In genomic region chr6:17429381-17430061, GRCh38 we compare ENCODE assay signal across 1 cellular context.
TF ChIP-seq lines count a peak whose summit lies in the region.

No MANE protein-coding gene starts in this region.

TF ChIP-seq in HEK293, 187 proteins besides CTCF, POLR2A, EP300 and RAD21 (continued from another document):
- TF ChIP-seq ZNF335 (tag by site-specific recombination; conservative IDR thresholded peaks at IDR 0.05) (peak; percentile 57), ZNF16 (tag by site-specific recombination; IDR thresholded peaks at IDR 0.05; ENCODE audit: low read depth) (no peak), ZNF157 (tag by site-specific recombination; IDR thresholded peaks at IDR 0.05) (no peak), ZNF707 (tag by site-specific recombination; IDR thresholded peaks at IDR 0.05) (no peak), ZNF121 (tag by site-specific recombination; IDR thresholded peaks at IDR 0.05) (no peak), OSR2 (tag by site-specific recombination; IDR thresholded peaks at IDR 0.05) (no peak), SCRT1 (tag by site-specific recombination; IDR thresholded peaks at IDR 0.05; ENCODE audit: borderline replicate concordance) (peak; percentile 81), ZNF175 (tag by site-specific recombination; IDR thresholded peaks at IDR 0.05) (no peak), ZBTB7A (tag by site-specific recombination; IDR thresholded peaks at IDR 0.05; ENCODE audit: low read depth) (no peak), ZFP41 (tag by site-specific recombination; IDR thresholded peaks at IDR 0.05; ENCODE audit: borderline replicate concordance) (no peak), ZFP69B (tag by site-specific recombination; IDR thresholded peaks at IDR 0.05) (no peak), KLF9 (tag by site-specific recombination; IDR thresholded peaks at IDR 0.05; ENCODE audit: low read depth) (no peak), ZNF514 (tag by site-specific recombination; IDR thresholded peaks at IDR 0.05) (no peak), ZNF423 (tag by site-specific recombination; IDR thresholded peaks at IDR 0.05) (no peak), KLF10 (tag by site-specific recombination; IDR thresholded peaks at IDR 0.05) (no peak), ZNF202 (tag by site-specific recombination; IDR thresholded peaks at IDR 0.05; ENCODE audit: borderline replicate concordance) (no peak), SCRT2 (tag by site-specific recombination; IDR thresholded peaks at IDR 0.05) (peak; percentile 97), GFI1B (tag by site-specific recombination; IDR thresholded peaks at IDR 0.05) (no peak), ZNF791 (tag by site-specific recombination; IDR thresholded peaks at IDR 0.05) (no peak), ZNF629 (tag by site-specific recombination; IDR thresholded peaks at IDR 0.05) (peak; percentile 24; the same call in 1 of the 2 replicates), ZNF366 (tag by site-specific recombination; conservative IDR thresholded peaks at IDR 0.05) (peak; percentile 63), ZNF658 (tag by site-specific recombination; IDR thresholded peaks at IDR 0.05) (no peak), ZNF548 (tag by site-specific recombination; IDR thresholded peaks at IDR 0.05) (no peak), ZNF23 (tag by site-specific recombination; IDR thresholded peaks at IDR 0.05; ENCODE audit: borderline replicate concordance) (no peak), SETDB1 (IDR thresholded peaks at IDR 0.05; ENCODE audit: insufficient read length, low read length) (no peak), ZNF26 (tag by site-specific recombination; IDR thresholded peaks at IDR 0.05) (no peak), ZNF211 (tag by site-specific recombination; IDR thresholded peaks at IDR 0.05; ENCODE audit: low read depth) (no peak), ZNF624 (tag by site-specific recombination; IDR thresholded peaks at IDR 0.05) (no peak), ZNF48 (tag by site-specific recombination; IDR thresholded peaks at IDR 0.05) (no peak), ZNF350 (tag by site-specific recombination; IDR thresholded peaks at IDR 0.05) (no peak), ZNF239 (tag by site-specific recombination; IDR thresholded peaks at IDR 0.05) (no peak), ZNF670 (tag by site-specific recombination; IDR thresholded peaks at IDR 0.05; ENCODE audit: low read depth) (no peak), ZNF266 (tag by site-specific recombination; IDR thresholded peaks at IDR 0.05; ENCODE audit: low read depth) (no peak), PRDM6 (tag by site-specific recombination; IDR thresholded peaks at IDR 0.05) (peak; percentile 56), ZNF785 (tag by site-specific recombination; IDR thresholded peaks at IDR 0.05) (no peak), ZNF184 (tag by site-specific recombination; IDR thresholded peaks at IDR 0.05) (no peak)
- TF ChIP-seq, protein P1, sequence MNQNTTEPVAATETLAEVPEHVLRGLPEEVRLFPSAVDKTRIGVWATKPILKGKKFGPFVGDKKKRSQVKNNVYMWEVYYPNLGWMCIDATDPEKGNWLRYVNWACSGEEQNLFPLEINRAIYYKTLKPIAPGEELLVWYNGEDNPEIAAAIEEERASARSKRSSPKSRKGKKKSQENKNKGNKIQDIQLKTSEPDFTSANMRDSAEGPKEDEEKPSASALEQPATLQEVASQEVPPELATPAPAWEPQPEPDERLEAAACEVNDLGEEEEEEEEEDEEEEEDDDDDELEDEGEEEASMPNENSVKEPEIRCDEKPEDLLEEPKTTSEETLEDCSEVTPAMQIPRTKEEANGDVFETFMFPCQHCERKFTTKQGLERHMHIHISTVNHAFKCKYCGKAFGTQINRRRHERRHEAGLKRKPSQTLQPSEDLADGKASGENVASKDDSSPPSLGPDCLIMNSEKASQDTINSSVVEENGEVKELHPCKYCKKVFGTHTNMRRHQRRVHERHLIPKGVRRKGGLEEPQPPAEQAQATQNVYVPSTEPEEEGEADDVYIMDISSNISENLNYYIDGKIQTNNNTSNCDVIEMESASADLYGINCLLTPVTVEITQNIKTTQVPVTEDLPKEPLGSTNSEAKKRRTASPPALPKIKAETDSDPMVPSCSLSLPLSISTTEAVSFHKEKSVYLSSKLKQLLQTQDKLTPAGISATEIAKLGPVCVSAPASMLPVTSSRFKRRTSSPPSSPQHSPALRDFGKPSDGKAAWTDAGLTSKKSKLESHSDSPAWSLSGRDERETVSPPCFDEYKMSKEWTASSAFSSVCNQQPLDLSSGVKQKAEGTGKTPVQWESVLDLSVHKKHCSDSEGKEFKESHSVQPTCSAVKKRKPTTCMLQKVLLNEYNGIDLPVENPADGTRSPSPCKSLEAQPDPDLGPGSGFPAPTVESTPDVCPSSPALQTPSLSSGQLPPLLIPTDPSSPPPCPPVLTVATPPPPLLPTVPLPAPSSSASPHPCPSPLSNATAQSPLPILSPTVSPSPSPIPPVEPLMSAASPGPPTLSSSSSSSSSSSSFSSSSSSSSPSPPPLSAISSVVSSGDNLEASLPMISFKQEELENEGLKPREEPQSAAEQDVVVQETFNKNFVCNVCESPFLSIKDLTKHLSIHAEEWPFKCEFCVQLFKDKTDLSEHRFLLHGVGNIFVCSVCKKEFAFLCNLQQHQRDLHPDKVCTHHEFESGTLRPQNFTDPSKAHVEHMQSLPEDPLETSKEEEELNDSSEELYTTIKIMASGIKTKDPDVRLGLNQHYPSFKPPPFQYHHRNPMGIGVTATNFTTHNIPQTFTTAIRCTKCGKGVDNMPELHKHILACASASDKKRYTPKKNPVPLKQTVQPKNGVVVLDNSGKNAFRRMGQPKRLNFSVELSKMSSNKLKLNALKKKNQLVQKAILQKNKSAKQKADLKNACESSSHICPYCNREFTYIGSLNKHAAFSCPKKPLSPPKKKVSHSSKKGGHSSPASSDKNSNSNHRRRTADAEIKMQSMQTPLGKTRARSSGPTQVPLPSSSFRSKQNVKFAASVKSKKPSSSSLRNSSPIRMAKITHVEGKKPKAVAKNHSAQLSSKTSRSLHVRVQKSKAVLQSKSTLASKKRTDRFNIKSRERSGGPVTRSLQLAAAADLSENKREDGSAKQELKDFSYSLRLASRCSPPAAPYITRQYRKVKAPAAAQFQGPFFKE (tag by site-specific recombination; IDR thresholded peaks at IDR 0.05; ENCODE audit: borderline replicate concordance) = no peak
- TF ChIP-seq, protein P2, sequence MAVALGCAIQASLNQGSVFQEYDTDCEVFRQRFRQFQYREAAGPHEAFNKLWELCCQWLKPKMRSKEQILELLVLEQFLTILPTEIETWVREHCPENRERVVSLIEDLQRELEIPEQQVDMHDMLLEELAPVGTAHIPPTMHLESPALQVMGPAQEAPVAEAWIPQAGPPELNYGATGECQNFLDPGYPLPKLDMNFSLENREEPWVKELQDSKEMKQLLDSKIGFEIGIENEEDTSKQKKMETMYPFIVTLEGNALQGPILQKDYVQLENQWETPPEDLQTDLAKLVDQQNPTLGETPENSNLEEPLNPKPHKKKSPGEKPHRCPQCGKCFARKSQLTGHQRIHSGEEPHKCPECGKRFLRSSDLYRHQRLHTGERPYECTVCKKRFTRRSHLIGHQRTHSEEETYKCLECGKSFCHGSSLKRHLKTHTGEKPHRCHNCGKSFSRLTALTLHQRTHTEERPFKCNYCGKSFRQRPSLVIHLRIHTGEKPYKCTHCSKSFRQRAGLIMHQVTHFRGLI (tag by site-specific recombination; IDR thresholded peaks at IDR 0.05) = no peak
- TF ChIP-seq, protein P3, sequence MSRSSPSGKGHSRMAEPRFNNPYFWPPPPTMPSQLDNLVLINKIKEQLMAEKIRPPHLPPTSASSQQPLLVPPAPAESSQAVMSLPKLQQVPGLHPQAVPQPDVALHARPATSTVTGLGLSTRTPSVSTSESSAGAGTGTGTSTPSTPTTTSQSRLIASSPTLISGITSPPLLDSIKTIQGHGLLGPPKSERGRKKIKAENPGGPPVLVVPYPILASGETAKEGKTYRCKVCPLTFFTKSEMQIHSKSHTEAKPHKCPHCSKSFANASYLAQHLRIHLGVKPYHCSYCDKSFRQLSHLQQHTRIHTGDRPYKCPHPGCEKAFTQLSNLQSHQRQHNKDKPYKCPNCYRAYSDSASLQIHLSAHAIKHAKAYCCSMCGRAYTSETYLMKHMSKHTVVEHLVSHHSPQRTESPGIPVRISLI (tag by site-specific recombination; IDR thresholded peaks at IDR 0.05) = 0 out of 2 replicates have a peak, but pooled peaks have one; percentile 22
- TF ChIP-seq, protein P4, sequence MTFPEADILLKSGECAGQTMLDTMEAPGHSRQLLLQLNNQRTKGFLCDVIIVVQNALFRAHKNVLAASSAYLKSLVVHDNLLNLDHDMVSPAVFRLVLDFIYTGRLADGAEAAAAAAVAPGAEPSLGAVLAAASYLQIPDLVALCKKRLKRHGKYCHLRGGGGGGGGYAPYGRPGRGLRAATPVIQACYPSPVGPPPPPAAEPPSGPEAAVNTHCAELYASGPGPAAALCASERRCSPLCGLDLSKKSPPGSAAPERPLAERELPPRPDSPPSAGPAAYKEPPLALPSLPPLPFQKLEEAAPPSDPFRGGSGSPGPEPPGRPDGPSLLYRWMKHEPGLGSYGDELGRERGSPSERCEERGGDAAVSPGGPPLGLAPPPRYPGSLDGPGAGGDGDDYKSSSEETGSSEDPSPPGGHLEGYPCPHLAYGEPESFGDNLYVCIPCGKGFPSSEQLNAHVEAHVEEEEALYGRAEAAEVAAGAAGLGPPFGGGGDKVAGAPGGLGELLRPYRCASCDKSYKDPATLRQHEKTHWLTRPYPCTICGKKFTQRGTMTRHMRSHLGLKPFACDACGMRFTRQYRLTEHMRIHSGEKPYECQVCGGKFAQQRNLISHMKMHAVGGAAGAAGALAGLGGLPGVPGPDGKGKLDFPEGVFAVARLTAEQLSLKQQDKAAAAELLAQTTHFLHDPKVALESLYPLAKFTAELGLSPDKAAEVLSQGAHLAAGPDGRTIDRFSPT (tag by site-specific recombination; IDR thresholded peaks at IDR 0.05) = no peak
